ENCODE assay signal across 2 cellular contexts in genomic region chr20:47365023-47365764, GRCh38.
TF ChIP-seq lines count a peak whose summit lies in the region.

No MANE protein-coding gene starts in this region.

TF ChIP-seq in A549, 52 proteins besides CTCF, POLR2A, EP300 and RAD21 (continued from another document):
- no peak for TF ChIP-seq REST (IDR thresholded peaks at IDR 0.05)

TF ChIP-seq in GM23338, 12 proteins besides CTCF, POLR2A, EP300 and RAD21 (continued from another document):
- TF ChIP-seq, protein P1, sequence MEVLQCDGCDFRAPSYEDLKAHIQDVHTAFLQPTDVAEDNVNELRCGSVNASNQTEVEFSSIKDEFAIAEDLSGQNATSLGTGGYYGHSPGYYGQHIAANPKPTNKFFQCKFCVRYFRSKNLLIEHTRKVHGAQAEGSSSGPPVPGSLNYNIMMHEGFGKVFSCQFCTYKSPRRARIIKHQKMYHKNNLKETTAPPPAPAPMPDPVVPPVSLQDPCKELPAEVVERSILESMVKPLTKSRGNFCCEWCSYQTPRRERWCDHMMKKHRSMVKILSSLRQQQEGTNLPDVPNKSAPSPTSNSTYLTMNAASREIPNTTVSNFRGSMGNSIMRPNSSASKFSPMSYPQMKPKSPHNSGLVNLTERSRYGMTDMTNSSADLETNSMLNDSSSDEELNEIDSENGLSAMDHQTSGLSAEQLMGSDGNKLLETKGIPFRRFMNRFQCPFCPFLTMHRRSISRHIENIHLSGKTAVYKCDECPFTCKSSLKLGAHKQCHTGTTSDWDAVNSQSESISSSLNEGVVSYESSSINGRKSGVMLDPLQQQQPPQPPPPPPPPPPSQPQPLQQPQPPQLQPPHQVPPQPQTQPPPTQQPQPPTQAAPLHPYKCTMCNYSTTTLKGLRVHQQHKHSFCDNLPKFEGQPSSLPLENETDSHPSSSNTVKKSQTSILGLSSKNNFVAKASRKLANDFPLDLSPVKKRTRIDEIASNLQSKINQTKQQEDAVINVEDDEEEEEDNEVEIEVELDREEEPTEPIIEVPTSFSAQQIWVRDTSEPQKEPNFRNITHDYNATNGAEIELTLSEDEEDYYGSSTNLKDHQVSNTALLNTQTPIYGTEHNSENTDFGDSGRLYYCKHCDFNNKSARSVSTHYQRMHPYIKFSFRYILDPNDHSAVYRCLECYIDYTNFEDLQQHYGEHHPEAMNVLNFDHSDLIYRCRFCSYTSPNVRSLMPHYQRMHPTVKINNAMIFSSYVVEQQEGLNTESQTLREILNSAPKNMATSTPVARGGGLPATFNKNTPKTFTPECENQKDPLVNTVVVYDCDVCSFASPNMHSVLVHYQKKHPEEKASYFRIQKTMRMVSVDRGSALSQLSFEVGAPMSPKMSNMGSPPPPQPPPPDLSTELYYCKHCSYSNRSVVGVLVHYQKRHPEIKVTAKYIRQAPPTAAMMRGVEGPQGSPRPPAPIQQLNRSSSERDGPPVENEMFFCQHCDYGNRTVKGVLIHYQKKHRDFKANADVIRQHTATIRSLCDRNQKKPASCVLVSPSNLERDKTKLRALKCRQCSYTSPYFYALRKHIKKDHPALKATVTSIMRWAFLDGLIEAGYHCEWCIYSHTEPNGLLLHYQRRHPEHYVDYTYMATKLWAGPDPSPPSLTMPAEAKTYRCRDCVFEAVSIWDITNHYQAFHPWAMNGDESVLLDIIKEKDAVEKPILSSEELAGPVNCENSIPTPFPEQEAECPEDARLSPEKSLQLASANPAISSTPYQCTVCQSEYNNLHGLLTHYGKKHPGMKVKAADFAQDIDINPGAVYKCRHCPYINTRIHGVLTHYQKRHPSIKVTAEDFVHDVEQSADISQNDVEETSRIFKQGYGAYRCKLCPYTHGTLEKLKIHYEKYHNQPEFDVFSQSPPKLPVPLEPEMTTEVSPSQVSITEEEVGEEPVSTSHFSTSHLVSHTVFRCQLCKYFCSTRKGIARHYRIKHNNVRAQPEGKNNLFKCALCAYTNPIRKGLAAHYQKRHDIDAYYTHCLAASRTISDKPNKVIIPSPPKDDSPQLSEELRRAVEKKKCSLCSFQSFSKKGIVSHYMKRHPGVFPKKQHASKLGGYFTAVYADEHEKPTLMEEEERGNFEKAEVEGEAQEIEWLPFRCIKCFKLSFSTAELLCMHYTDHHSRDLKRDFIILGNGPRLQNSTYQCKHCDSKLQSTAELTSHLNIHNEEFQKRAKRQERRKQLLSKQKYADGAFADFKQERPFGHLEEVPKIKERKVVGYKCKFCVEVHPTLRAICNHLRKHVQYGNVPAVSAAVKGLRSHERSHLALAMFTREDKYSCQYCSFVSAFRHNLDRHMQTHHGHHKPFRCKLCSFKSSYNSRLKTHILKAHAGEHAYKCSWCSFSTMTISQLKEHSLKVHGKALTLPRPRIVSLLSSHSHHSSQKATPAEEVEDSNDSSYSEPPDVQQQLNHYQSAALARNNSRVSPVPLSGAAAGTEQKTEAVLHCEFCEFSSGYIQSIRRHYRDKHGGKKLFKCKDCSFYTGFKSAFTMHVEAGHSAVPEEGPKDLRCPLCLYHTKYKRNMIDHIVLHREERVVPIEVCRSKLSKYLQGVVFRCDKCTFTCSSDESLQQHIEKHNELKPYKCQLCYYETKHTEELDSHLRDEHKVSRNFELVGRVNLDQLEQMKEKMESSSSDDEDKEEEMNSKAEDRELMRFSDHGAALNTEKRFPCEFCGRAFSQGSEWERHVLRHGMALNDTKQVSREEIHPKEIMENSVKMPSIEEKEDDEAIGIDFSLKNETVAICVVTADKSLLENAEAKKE (CRISPR knock-in tag; IDR thresholded peaks at IDR 0.05) = no peak
- TF ChIP-seq REST (IDR thresholded peaks at IDR 0.05; ENCODE audit: unreplicated experiment) = no peak
- TF ChIP-seq NANOG (IDR thresholded peaks at IDR 0.05; ENCODE audit: borderline replicate concordance) = no peak
- TF ChIP-seq CREB1 (CRISPR knock-in tag; IDR thresholded peaks at IDR 0.05; ENCODE audit: low read depth) = no peak
